12 cellular contexts compared by ENCODE assay signal in genomic region chr14:23052182-23052623, GRCh38. TPM values are rescaled to one million over a fixed set of nuclear protein-coding genes. Genes with fewer than 3 reads are reported as not detected.
A peak's percentile ranks its signal among the peaks of the same experiment; 100 is the strongest.
DNase-seq lines count a peak whose midpoint lies in the region; ATAC-seq, FAIRE-seq and TF ChIP-seq lines count a peak whose summit lies in the region.
"Had no signal": no experiment of that assay in that cellular context is flagged by ENCODE, and none has a peak within 500 bp of the region (broad histone marks: within the 10 kb centered on the region; RNA-seq: fewer than 3 reads in every experiment).

No MANE protein-coding gene starts in this region.

- POLR2A ChIA-PET in K562 (lab: Yijun Ruan, JAX): interaction anchor here (0.6 to 1.5 kb wide), 3 partner anchors 68 to 118 kb away, joined by 3 to 5 read pairs (median 3); no protein-coding TSS in a partner anchor

- H3F3A ChIP-seq in GM23338 (replicated peaks; ENCODE audit: low read depth): no peaks in the 10 kb centered on the region; the same call in 1 of the 2 replicates

- H3K4me2 ChIP-seq in GM23338: no peak overlapping the region
- no peak overlapping the region for H3K4me2 ChIP-seq in K562 (ENCODE audit: insufficient read depth, low read length)

- no peaks in the 10 kb centered on the region for H3K9me1 ChIP-seq in K562 (ENCODE audit: control insufficient read depth, insufficient read depth, low read length)

- TF ChIP-seq CTCF in GM23338 (conservative IDR thresholded peaks at IDR 0.05; ENCODE audit: low read depth in 2 of 2) (peak; percentile 40 to 86), K562 (IDR thresholded peaks at IDR 0.05 in 2 of 3, conservative IDR thresholded peaks at IDR 0.05 in 1 of 3; ENCODE audit: insufficient read depth in 2 of 3, low read depth in 1 of 3, low read length in 3 of 3) (peak; percentile 73 to 82 (median 77)), kidney epithelial cell (IDR thresholded peaks at IDR 0.05; ENCODE audit: insufficient read depth, low read length, poor library complexity, severe bottlenecking) (peak; percentile 57), progenitor cell of endocrine pancreas (IDR thresholded peaks at IDR 0.05; ENCODE audit: unreplicated experiment) (no peak)

- H2AFZ ChIP-seq in GM23338 (no peak overlapping the region), K562 (ENCODE audit: low read depth, low read length) (no peak overlapping the region)

- H3K36me3 Mint-ChIP-seq in GM23338 (ENCODE audit: low read depth) (peaks cover 25% of the 10 kb centered on the region), progenitor cell of endocrine pancreas (ENCODE audit: insufficient read depth) (peaks cover 4% of the 10 kb centered on the region)
- H3K36me3 Mint-ChIP-seq: stimulated activated effector memory CD8-positive, alpha-beta T cell treated with anti-CD3 and anti-CD28 coated beads, Interleukin-12 subunit alpha, Interleukin-12 subunit beta, amount 100 ng/mL, for 72 hours had no signal

- CTCF ChIA-PET in K562 (lab: Yijun Ruan, JAX; ENCODE audit: low intra/inter-chr PET ratio): interaction anchor here (1.8 to 9.2 kb wide), 3 partner anchors 57 to 78 kb away, joined by 11 to 141 read pairs (median 45); no protein-coding TSS in a partner anchor

- ATAC-seq in GM23338 (peak; percentile 39), K562 (peak; percentile 60), HG03045 (IDR thresholded peaks at IDR 0.05; ENCODE audit: unreplicated experiment) (no peak)
- ATAC-seq: stimulated activated effector memory CD8-positive, alpha-beta T cell treated with anti-CD3 and anti-CD28 coated beads, Interleukin-12 subunit alpha, Interleukin-12 subunit beta, amount 100 ng/mL, for 72 hours had no signal

- H4K20me1 ChIP-seq in GM23338 (replicated peaks; ENCODE audit: insufficient read depth) (no peaks in the 10 kb centered on the region), K562 (replicated peaks; ENCODE audit: control insufficient read depth, insufficient read depth, low read length) (no peaks in the 10 kb centered on the region)

- in situ Hi-C loops in K562 (cut with MboI): loop anchor here (5.0 kb wide), 1 partner anchor 75 kb away; no protein-coding TSS in a partner anchor

- TF ChIP-seq POLR2A in K562 (conservative IDR thresholded peaks at IDR 0.05): no peak

- FAIRE-seq in K562 (lab: Jason Lieb, UNC): peak; percentile 19
- FAIRE-seq: GM12892 had no signal

- DNase-seq in GM23338 (ENCODE audit: low spot score) (peak; percentile 61), K562 (ENCODE audit: extremely low read depth in 1 of 4, low spot score in 3 of 4) (peak; percentile 38 to 60 (median 53)), kidney epithelial cell (ENCODE audit: low read depth) (no peak), hippocampal formation (lab: John Stamatoyannopoulos, UW) (no peak), progenitor cell of endocrine pancreas (ENCODE audit: low spot score, unreplicated experiment) (no peak)
- DNase-seq: activated naive CD4-positive, alpha-beta T cell treated with anti-CD3 and anti-CD28 coated beads for 36 hours; Caco-2; NCI-H524 treated with DMSO at 0.1 percent for 48 hours had no signal

- H3K4me3 Mint-ChIP-seq in GM23338 (no peak overlapping the region), progenitor cell of endocrine pancreas (ENCODE audit: low read depth) (no peak overlapping the region)
- H3K4me3 Mint-ChIP-seq: activated naive CD4-positive, alpha-beta T cell treated with anti-CD3 and anti-CD28 coated beads for 36 hours; nephron; stimulated activated effector memory CD8-positive, alpha-beta T cell treated with anti-CD3 and anti-CD28 coated beads, Interleukin-12 subunit alpha, Interleukin-12 subunit beta, amount 100 ng/mL, for 72 hours had no signal

- H3K27me3 ChIP-seq in GM23338 (ENCODE audit: insufficient read depth) (peaks cover 4% of the 10 kb centered on the region; the same call in 1 of the 2 replicates), K562 (ENCODE audit: control insufficient read depth in 2 of 2, insufficient read depth in 2 of 2, low read length in 2 of 2) (no peaks in the 10 kb centered on the region), kidney epithelial cell (ENCODE audit: control insufficient read depth, insufficient read depth, low read length) (no peaks in the 10 kb centered on the region)

- TF ChIP-seq EP300 in K562 (IDR thresholded peaks at IDR 0.05; ENCODE audit: low read length): no peak

- intact Hi-C loops in K562 (cut with micrococcal nuclease): loop anchor here (1.0 kb wide), 1 partner anchor 58 kb away; no protein-coding TSS in a partner anchor

- H3K36me3 ChIP-seq in GM23338 (ENCODE audit: insufficient read depth) (no peaks in the 10 kb centered on the region), K562 (ENCODE audit: control insufficient read depth, insufficient read depth, low read length) (peaks cover 5% of the 10 kb centered on the region; the same call in 1 of the 3 replicates), kidney epithelial cell (ENCODE audit: control insufficient read depth, insufficient read depth, low read length) (no peaks in the 10 kb centered on the region)

- H3K4me3 ChIP-seq in GM23338: no peak overlapping the region
- no peak overlapping the region for H3K4me3 ChIP-seq in K562
- H3K4me3 ChIP-seq in kidney epithelial cell (ENCODE audit: low read depth, low read length): no peak overlapping the region

- H3K27me3 Mint-ChIP-seq in GM23338 (ENCODE audit: insufficient read depth, low read depth, poor library complexity) (peaks cover 7% of the 10 kb centered on the region), progenitor cell of endocrine pancreas (no peaks in the 10 kb centered on the region)

- WGBS in K562 (ENCODE audit: insufficient coverage, low coverage, missing lambda C conversion rate): 48% methylated on average over 7 of the region's 14 CpGs

- H3K4me1 Mint-ChIP-seq in GM23338 (peaks cover 17% of the 10 kb centered on the region), progenitor cell of endocrine pancreas (ENCODE audit: low read depth) (peaks cover 12% of the 10 kb centered on the region)

- H3K27ac Mint-ChIP-seq in GM23338 (no peak overlapping the region), progenitor cell of endocrine pancreas (no peak overlapping the region)
- H3K27ac Mint-ChIP-seq: activated naive CD4-positive, alpha-beta T cell treated with anti-CD3 and anti-CD28 coated beads for 36 hours; nephron; stimulated activated effector memory CD8-positive, alpha-beta T cell treated with anti-CD3 and anti-CD28 coated beads, Interleukin-12 subunit alpha, Interleukin-12 subunit beta, amount 100 ng/mL, for 72 hours had no signal

- H3K9ac ChIP-seq in K562 (ENCODE audit: insufficient read depth in 1 of 2, low read depth in 2 of 2, low read length in 2 of 2): peak overlapping the region in 1 of 2 experiments; percentile 57; a peak in 1 of 4 replicates

- H3K79me2 ChIP-seq in GM23338 (replicated peaks; ENCODE audit: insufficient read depth) (no peaks in the 10 kb centered on the region), K562 (ENCODE audit: control insufficient read depth, insufficient read depth, low read length) (no peaks in the 10 kb centered on the region; the same call in 2 of the 3 replicates)

- no peaks in the 10 kb centered on the region for H3K9me2 ChIP-seq in GM23338 (ENCODE audit: insufficient read depth)

- H3K9me3 ChIP-seq in K562 (replicated peaks; ENCODE audit: control insufficient read depth, insufficient read depth, low read depth, low read length): no peaks in the 10 kb centered on the region
- H3K9me3 ChIP-seq: Caco-2 had no signal

- H3K27ac ChIP-seq in GM23338 (ENCODE audit: low read depth) (no peak overlapping the region), K562 (ENCODE audit: extremely low read depth, low read depth, low read length) (no peak overlapping the region)

- no TSS peak for BruUV-seq in K562 (replicated peaks; lab: Mats Ljungman, UMichigan)

- H3K4me1 ChIP-seq in GM23338 (ENCODE audit: insufficient read depth) (peaks cover 11% of the 10 kb centered on the region; the same call in 1 of the 2 replicates), K562 (replicated peaks in 1 of 2; ENCODE audit: control insufficient read depth in 2 of 2, insufficient read depth in 2 of 2, low read length in 2 of 2) (peaks cover 11 to 39% of the 10 kb centered on the region in 2 experiments)

- H3K9me3 Mint-ChIP-seq in GM23338 (no peaks in the 10 kb centered on the region; the same call in 2 of the 3 replicates), progenitor cell of endocrine pancreas (ENCODE audit: low read depth) (no peaks in the 10 kb centered on the region)
- H3K9me3 Mint-ChIP-seq: activated naive CD4-positive, alpha-beta T cell treated with anti-CD3 and anti-CD28 coated beads for 36 hours; nephron; stimulated activated effector memory CD8-positive, alpha-beta T cell treated with anti-CD3 and anti-CD28 coated beads, Interleukin-12 subunit alpha, Interleukin-12 subunit beta, amount 100 ng/mL, for 72 hours had no signal

- peak; percentile 66 to 89 for TF ChIP-seq RAD21 in K562 (CRISPR knock-in tag; conservative IDR thresholded peaks at IDR 0.05 in 1 of 2, IDR thresholded peaks at IDR 0.05 in 1 of 2)

RNA-seq across cellular contexts. Expression of gene CDH24, which starts 5.1 kb away (rescaled TPM):
- 16.9 and 17.8 TPM in 2 replicates for total RNA-seq in GM23338 (2014; rRNA removed; shearing (Covaris generic))
- polyA plus RNA-seq in GM23338 (2016; fragmentation: Nextera tagmentation; extraction: Ambion mirVana): 4.4 and 6.2 TPM in 2 replicates
- total RNA-seq in K562 (2011; cell fraction: chromatin; rRNA removed; ENCODE audit: low replicate concordance): 31.5 and 72.4 TPM in 2 replicates
- total RNA-seq in K562 (2011; cell fraction: nucleolus; rRNA removed): 45.5 and 46.5 TPM in 2 replicates
- 33.9 and 37.3 TPM in 2 replicates for total RNA-seq in K562 (2011; cell fraction: nucleoplasm; rRNA removed)
- total RNA-seq in K562 (2014; rRNA removed): 4.9 and 6.6 TPM in 2 replicates
- 2.4 and 3.0 TPM in 2 replicates for total RNA-seq in K562 (2014; rRNA removed; fragmentation: Illumina TruSeq; extraction: Trizol)
- total RNA-seq in K562 (2015; rRNA removed; fragmentation: Illumina TruSeq; extraction: Trizol): 3.6 and 4.0 TPM in 2 replicates
- 11.1 and 12.8 TPM in 2 replicates for total RNA-seq in K562 (2021)
- 6.5 and 11.1 TPM in 2 replicates for polyA plus RNA-seq in K562 (2011; rRNA removed)
- polyA plus RNA-seq in K562 (2011; cell fraction: cytosol; rRNA removed): 10.1 and 17.2 TPM in 2 replicates
- 66.1 and 112 TPM in 2 replicates for polyA plus RNA-seq in K562 (2011; cell fraction: nucleus; rRNA removed)
- polyA plus RNA-seq in K562 (2012): 7.5 and 9.6 TPM in 2 replicates
- 8.1 and 9.2 TPM in 2 replicates for polyA plus RNA-seq in K562 (2014; fragmentation: Illumina TruSeq; extraction: Trizol)
- under 1 TPM; 0.04 to 0.10 TPM for polyA plus RNA-seq in K562 (2014; fragmentation: Nextera tagmentation; extraction: Ambion mirVana)
- 15.5 and 16.2 TPM in 2 replicates for polyA plus RNA-seq in K562 (2014; rRNA removed)
- polyA minus RNA-seq in K562 (2011; rRNA and poly(A)+ RNA removed): 3.6 and 5.3 TPM in 2 replicates
- 4.9 and 7.6 TPM in 2 replicates for polyA minus RNA-seq in K562 (2011; cell fraction: cytosol; rRNA and poly(A)+ RNA removed)
- polyA minus RNA-seq in K562 (2011; cell fraction: nucleus; rRNA and poly(A)+ RNA removed): 8.7 and 10.5 TPM in 2 replicates
- total RNA-seq in kidney epithelial cell: 5.9 and 7.0 TPM in 2 replicates
- total RNA-seq in progenitor cell of endocrine pancreas: 23.7 and 25.1 TPM in 2 replicates

RNA-seq across cellular contexts. Expression of gene PSMB11, which starts 10.2 kb away (rescaled TPM):
- total RNA-seq in GM23338 (2014; rRNA removed; shearing (Covaris generic)): 0.07 and 0.19 TPM in 2 replicates
- not detected in 2 replicates for polyA plus RNA-seq in GM23338 (2016; fragmentation: Nextera tagmentation; extraction: Ambion mirVana)
- total RNA-seq in K562 (2011; cell fraction: chromatin; rRNA removed; ENCODE audit: low replicate concordance): not detected in 2 replicates
- total RNA-seq in K562 (2011; cell fraction: nucleolus; rRNA removed): 0.17 TPM in 1 of 2 replicates, not detected in the other
- not detected in 2 replicates for total RNA-seq in K562 (2011; cell fraction: nucleoplasm; rRNA removed)
- not detected in 2 replicates for total RNA-seq in K562 (2014; rRNA removed)
- total RNA-seq in K562 (2014; rRNA removed; fragmentation: Illumina TruSeq; extraction: Trizol): not detected in 2 replicates
- not detected in 2 replicates for total RNA-seq in K562 (2015; rRNA removed; fragmentation: Illumina TruSeq; extraction: Trizol)
- not detected in 2 replicates for total RNA-seq in K562 (2021)
- not detected in 2 replicates for polyA plus RNA-seq in K562 (2011; rRNA removed)
- polyA plus RNA-seq in K562 (2011; cell fraction: cytosol; rRNA removed): 0.06 TPM in 1 of 2 replicates, not detected in the other
- not detected in 2 replicates for polyA plus RNA-seq in K562 (2011; cell fraction: nucleus; rRNA removed)
- not detected in 2 replicates for polyA plus RNA-seq in K562 (2012)
- polyA plus RNA-seq in K562 (2014; fragmentation: Illumina TruSeq; extraction: Trizol): not detected in 2 replicates
- polyA plus RNA-seq in K562 (2014; fragmentation: Nextera tagmentation; extraction: Ambion mirVana): not detected
- not detected in 2 replicates for polyA plus RNA-seq in K562 (2014; rRNA removed)
- not detected in 2 replicates for polyA minus RNA-seq in K562 (2011; rRNA and poly(A)+ RNA removed)
- polyA minus RNA-seq in K562 (2011; cell fraction: cytosol; rRNA and poly(A)+ RNA removed): not detected in 2 replicates
- polyA minus RNA-seq in K562 (2011; cell fraction: nucleus; rRNA and poly(A)+ RNA removed): not detected in 2 replicates
- total RNA-seq in kidney epithelial cell: not detected in 2 replicates
- total RNA-seq in progenitor cell of endocrine pancreas: not detected in 2 replicates
- total RNA-seq: activated naive CD4-positive, alpha-beta T cell treated with anti-CD3 and anti-CD28 coated beads for 36 hours; Caco-2 had no signal

RNA-seq across cellular contexts. Expression of gene PSMB5, which starts 17.5 kb away (rescaled TPM):
- 229 and 265 TPM in 2 replicates for total RNA-seq in GM23338 (2014; rRNA removed; shearing (Covaris generic))
- 341 and 367 TPM in 2 replicates for polyA plus RNA-seq in GM23338 (2016; fragmentation: Nextera tagmentation; extraction: Ambion mirVana)
- 49.0 and 108 TPM in 2 replicates for total RNA-seq in K562 (2011; cell fraction: chromatin; rRNA removed; ENCODE audit: low replicate concordance)
- total RNA-seq in K562 (2011; cell fraction: nucleolus; rRNA removed): 166 and 172 TPM in 2 replicates
- 110 and 115 TPM in 2 replicates for total RNA-seq in K562 (2011; cell fraction: nucleoplasm; rRNA removed)
- total RNA-seq in K562 (2014; rRNA removed): 279 and 297 TPM in 2 replicates
- total RNA-seq in K562 (2014; rRNA removed; fragmentation: Illumina TruSeq; extraction: Trizol): 204 and 223 TPM in 2 replicates
- total RNA-seq in K562 (2015; rRNA removed; fragmentation: Illumina TruSeq; extraction: Trizol): 210 and 212 TPM in 2 replicates
- 198 and 218 TPM in 2 replicates for total RNA-seq in K562 (2021)
- 273 and 285 TPM in 2 replicates for polyA plus RNA-seq in K562 (2011; rRNA removed)
- 421 and 454 TPM in 2 replicates for polyA plus RNA-seq in K562 (2011; cell fraction: cytosol; rRNA removed)
- 100 and 125 TPM in 2 replicates for polyA plus RNA-seq in K562 (2011; cell fraction: nucleus; rRNA removed)
- polyA plus RNA-seq in K562 (2012): 194 and 217 TPM in 2 replicates
- polyA plus RNA-seq in K562 (2014; fragmentation: Illumina TruSeq; extraction: Trizol): 194 and 201 TPM in 2 replicates
- 1,000 to 10,000 TPM; 1,679 to 1,870 TPM for polyA plus RNA-seq in K562 (2014; fragmentation: Nextera tagmentation; extraction: Ambion mirVana)
- 249 and 269 TPM in 2 replicates for polyA plus RNA-seq in K562 (2014; rRNA removed)
- 242 and 304 TPM in 2 replicates for polyA minus RNA-seq in K562 (2011; rRNA and poly(A)+ RNA removed)
- 130 and 188 TPM in 2 replicates for polyA minus RNA-seq in K562 (2011; cell fraction: cytosol; rRNA and poly(A)+ RNA removed)
- 61.7 and 82.4 TPM in 2 replicates for polyA minus RNA-seq in K562 (2011; cell fraction: nucleus; rRNA and poly(A)+ RNA removed)
- total RNA-seq in kidney epithelial cell: 199 and 244 TPM in 2 replicates
- 156 and 165 TPM in 2 replicates for total RNA-seq in progenitor cell of endocrine pancreas

RNA-seq across cellular contexts. Expression of gene C14orf93, which starts 42.3 kb away (rescaled TPM):
- 11.7 and 12.4 TPM in 2 replicates for total RNA-seq in GM23338 (2014; rRNA removed; shearing (Covaris generic))
- 3.5 and 4.1 TPM in 2 replicates for polyA plus RNA-seq in GM23338 (2016; fragmentation: Nextera tagmentation; extraction: Ambion mirVana)
- 17.1 and 22.1 TPM in 2 replicates for total RNA-seq in K562 (2011; cell fraction: chromatin; rRNA removed; ENCODE audit: low replicate concordance)
- total RNA-seq in K562 (2011; cell fraction: nucleolus; rRNA removed): 11.1 and 12.5 TPM in 2 replicates
- 12.4 and 13.6 TPM in 2 replicates for total RNA-seq in K562 (2011; cell fraction: nucleoplasm; rRNA removed)
- total RNA-seq in K562 (2014; rRNA removed): 17.0 and 18.7 TPM in 2 replicates
- total RNA-seq in K562 (2014; rRNA removed; fragmentation: Illumina TruSeq; extraction: Trizol): 11.1 and 12.9 TPM in 2 replicates
- 11.8 and 14.8 TPM in 2 replicates for total RNA-seq in K562 (2015; rRNA removed; fragmentation: Illumina TruSeq; extraction: Trizol)
- 15.9 and 16.1 TPM in 2 replicates for total RNA-seq in K562 (2021)
- 20.4 and 23.1 TPM in 2 replicates for polyA plus RNA-seq in K562 (2011; rRNA removed)
- 24.5 and 29.4 TPM in 2 replicates for polyA plus RNA-seq in K562 (2011; cell fraction: cytosol; rRNA removed)
- polyA plus RNA-seq in K562 (2011; cell fraction: nucleus; rRNA removed): 21.8 and 24.5 TPM in 2 replicates
- 11.8 and 23.7 TPM in 2 replicates for polyA plus RNA-seq in K562 (2012)
- 22.0 and 26.3 TPM in 2 replicates for polyA plus RNA-seq in K562 (2014; fragmentation: Illumina TruSeq; extraction: Trizol)
- polyA plus RNA-seq in K562 (2014; fragmentation: Nextera tagmentation; extraction: Ambion mirVana): 1 to 10 TPM; 2.2 to 3.0 TPM
- polyA plus RNA-seq in K562 (2014; rRNA removed): 22.4 and 24.3 TPM in 2 replicates
- 28.0 and 29.8 TPM in 2 replicates for polyA minus RNA-seq in K562 (2011; rRNA and poly(A)+ RNA removed)
- 9.7 and 11.8 TPM in 2 replicates for polyA minus RNA-seq in K562 (2011; cell fraction: cytosol; rRNA and poly(A)+ RNA removed)
- 5.3 and 7.0 TPM in 2 replicates for polyA minus RNA-seq in K562 (2011; cell fraction: nucleus; rRNA and poly(A)+ RNA removed)
- total RNA-seq in kidney epithelial cell: 8.4 and 9.7 TPM in 2 replicates
- 14.4 and 15.4 TPM in 2 replicates for total RNA-seq in progenitor cell of endocrine pancreas

RNA-seq across cellular contexts. Expression of gene ACIN1, which starts 42.7 kb away (rescaled TPM):
- total RNA-seq in GM23338 (2014; rRNA removed; shearing (Covaris generic)): 169 and 172 TPM in 2 replicates
- polyA plus RNA-seq in GM23338 (2016; fragmentation: Nextera tagmentation; extraction: Ambion mirVana) (73.6 and 76.1 TPM in 2 replicates), K562 (2011; rRNA removed) (129 and 157 TPM in 2 replicates), K562 (2014; fragmentation: Illumina TruSeq; extraction: Trizol) (180 and 196 TPM in 2 replicates), K562 (2014; fragmentation: Nextera tagmentation; extraction: Ambion mirVana) (1 to 10 TPM; 5.0 TPM), K562 (2014; rRNA removed) (156 and 184 TPM in 2 replicates)
- 555 and 556 TPM in 2 replicates for total RNA-seq in K562 (2011; cell fraction: chromatin; rRNA removed; ENCODE audit: low replicate concordance)
- 273 and 282 TPM in 2 replicates for total RNA-seq in K562 (2011; cell fraction: nucleolus; rRNA removed)
- 463 and 596 TPM in 2 replicates for total RNA-seq in K562 (2011; cell fraction: nucleoplasm; rRNA removed)
- total RNA-seq in K562 (2014; rRNA removed) (121 and 145 TPM in 2 replicates), K562 (2014; rRNA removed; fragmentation: Illumina TruSeq; extraction: Trizol) (110 and 123 TPM in 2 replicates), K562 (2015; rRNA removed; fragmentation: Illumina TruSeq; extraction: Trizol) (141 and 147 TPM in 2 replicates), K562 (2021) (151 and 163 TPM in 2 replicates), kidney epithelial cell (72.6 and 83.4 TPM in 2 replicates), progenitor cell of endocrine pancreas (439 and 458 TPM in 2 replicates)
- 70.8 and 83.1 TPM in 2 replicates for polyA plus RNA-seq in K562 (2011; cell fraction: cytosol; rRNA removed)
- polyA plus RNA-seq in K562 (2011; cell fraction: nucleus; rRNA removed): 696 and 714 TPM in 2 replicates
- polyA plus RNA-seq in K562 (2012): 121 and 135 TPM in 2 replicates
- 147 and 171 TPM in 2 replicates for polyA minus RNA-seq in K562 (2011; rRNA and poly(A)+ RNA removed)
- 77.6 and 81.5 TPM in 2 replicates for polyA minus RNA-seq in K562 (2011; cell fraction: cytosol; rRNA and poly(A)+ RNA removed)
- 198 and 296 TPM in 2 replicates for polyA minus RNA-seq in K562 (2011; cell fraction: nucleus; rRNA and poly(A)+ RNA removed)

Comparison
In these comparisons a context has a peak if more than half of its experiments do, and no peak if none do; other contexts are left out.
1. DNase-seq: peak in GM23338 (single experiment) and K562 (4 of 4); none in kidney epithelial cell (single experiment), hippocampal formation (0 of 2) and progenitor cell of endocrine pancreas (single experiment).